ENCODE assay signal across 1 cellular context in the genomic region with DNA sequence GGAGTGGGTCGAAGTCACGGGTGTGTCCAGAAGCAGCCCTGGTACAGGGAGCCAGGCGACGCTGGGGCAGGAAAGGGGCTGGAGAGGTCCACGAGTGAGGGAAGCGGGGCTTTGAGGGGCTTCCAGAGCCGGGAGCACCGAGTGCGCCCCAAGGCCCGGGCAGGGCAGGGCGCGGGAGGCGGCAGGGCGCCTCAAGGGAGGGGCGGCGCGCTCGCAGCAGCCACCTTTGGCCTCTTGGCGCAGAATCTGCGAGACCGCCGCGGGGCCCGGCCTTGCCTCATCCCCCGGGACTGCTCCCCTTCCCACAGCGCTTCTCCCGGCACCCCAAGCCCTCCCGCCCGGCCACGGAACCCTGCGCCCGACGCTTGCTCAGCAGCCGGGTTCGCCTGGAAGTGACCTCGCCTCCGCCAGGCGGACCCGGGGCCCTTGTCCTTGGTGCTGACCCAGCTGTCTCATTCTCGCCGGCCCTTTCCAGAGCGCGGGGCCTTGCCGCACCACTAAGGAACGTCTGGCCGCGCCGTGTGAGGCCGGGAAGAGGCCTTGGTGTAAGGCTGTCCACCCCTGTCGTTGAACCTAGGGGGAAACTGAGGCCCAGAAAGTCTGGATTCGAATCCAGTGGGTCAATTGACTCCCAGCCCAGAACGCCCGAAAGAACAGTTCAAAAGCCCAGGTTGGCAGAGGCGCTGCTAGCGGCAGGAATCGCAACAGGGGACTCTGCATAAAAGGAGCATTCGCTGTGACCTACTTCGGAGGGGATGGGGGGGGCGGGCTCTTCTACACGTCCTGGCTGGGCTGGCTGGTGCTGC.
A peak's percentile ranks its signal among the peaks of the same experiment; 100 is the strongest.
TF ChIP-seq lines count a peak whose summit lies in the region.

No MANE protein-coding gene starts in this region.

TF ChIP-seq in K562, 482 proteins besides CTCF, POLR2A, EP300 and RAD21 (continued from another document and continues in another):
- TF ChIP-seq UBTF (IDR thresholded peaks at IDR 0.05; ENCODE audit: borderline replicate concordance in 1 of 2, low read depth in 2 of 2, low read length in 2 of 2) = peak in 1 of 2 experiments; percentile 66; a peak in 1 of 4 replicates
- TF ChIP-seq TAL1 (IDR thresholded peaks at IDR 0.05) = no peak
- no peak for TF ChIP-seq ZNF518B (CRISPR knock-in tag; IDR thresholded peaks at IDR 0.05)
- no peak for TF ChIP-seq AFF4 (CRISPR knock-in tag; IDR thresholded peaks at IDR 0.05)
- TF ChIP-seq ZNF280B (CRISPR knock-in tag; IDR thresholded peaks at IDR 0.05) = no peak
- TF ChIP-seq ZNF431 (CRISPR knock-in tag; IDR thresholded peaks at IDR 0.05) = no peak
- no peak for TF ChIP-seq TAF1 (IDR thresholded peaks at IDR 0.05; ENCODE audit: control insufficient read depth, extremely low read depth, insufficient read depth, low read length, severe bottlenecking)
- no peak for TF ChIP-seq ZNF318 (IDR thresholded peaks at IDR 0.05; ENCODE audit: borderline replicate concordance in 1 of 2, low read depth in 1 of 2)
- TF ChIP-seq, protein P1, sequence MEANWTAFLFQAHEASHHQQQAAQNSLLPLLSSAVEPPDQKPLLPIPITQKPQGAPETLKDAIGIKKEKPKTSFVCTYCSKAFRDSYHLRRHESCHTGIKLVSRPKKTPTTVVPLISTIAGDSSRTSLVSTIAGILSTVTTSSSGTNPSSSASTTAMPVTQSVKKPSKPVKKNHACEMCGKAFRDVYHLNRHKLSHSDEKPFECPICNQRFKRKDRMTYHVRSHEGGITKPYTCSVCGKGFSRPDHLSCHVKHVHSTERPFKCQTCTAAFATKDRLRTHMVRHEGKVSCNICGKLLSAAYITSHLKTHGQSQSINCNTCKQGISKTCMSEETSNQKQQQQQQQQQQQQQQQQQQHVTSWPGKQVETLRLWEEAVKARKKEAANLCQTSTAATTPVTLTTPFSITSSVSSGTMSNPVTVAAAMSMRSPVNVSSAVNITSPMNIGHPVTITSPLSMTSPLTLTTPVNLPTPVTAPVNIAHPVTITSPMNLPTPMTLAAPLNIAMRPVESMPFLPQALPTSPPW (CRISPR knock-in tag; IDR thresholded peaks at IDR 0.05) = peak; percentile 14; the same call in 1 of the 2 replicates
- peak; percentile 93 for TF ChIP-seq REST (CRISPR knock-in tag; IDR thresholded peaks at IDR 0.05; ENCODE audit: low read depth)
